1 cellular context compared by ENCODE assay signal in genomic region chr5:143889986-143890385, GRCh38.
TF ChIP-seq lines count a peak whose summit lies in the region.

No MANE protein-coding gene starts in this region.

TF ChIP-seq in GM12878, 131 proteins besides CTCF, POLR2A, EP300 and RAD21 (continued from another document):
- no peak for TF ChIP-seq FOS (IDR thresholded peaks at IDR 0.05; ENCODE audit: borderline replicate concordance, extremely low read depth, insufficient read length)
- no peak for TF ChIP-seq ASH2L (IDR thresholded peaks at IDR 0.05; ENCODE audit: borderline replicate concordance, low read depth)
